In the genomic region with DNA sequence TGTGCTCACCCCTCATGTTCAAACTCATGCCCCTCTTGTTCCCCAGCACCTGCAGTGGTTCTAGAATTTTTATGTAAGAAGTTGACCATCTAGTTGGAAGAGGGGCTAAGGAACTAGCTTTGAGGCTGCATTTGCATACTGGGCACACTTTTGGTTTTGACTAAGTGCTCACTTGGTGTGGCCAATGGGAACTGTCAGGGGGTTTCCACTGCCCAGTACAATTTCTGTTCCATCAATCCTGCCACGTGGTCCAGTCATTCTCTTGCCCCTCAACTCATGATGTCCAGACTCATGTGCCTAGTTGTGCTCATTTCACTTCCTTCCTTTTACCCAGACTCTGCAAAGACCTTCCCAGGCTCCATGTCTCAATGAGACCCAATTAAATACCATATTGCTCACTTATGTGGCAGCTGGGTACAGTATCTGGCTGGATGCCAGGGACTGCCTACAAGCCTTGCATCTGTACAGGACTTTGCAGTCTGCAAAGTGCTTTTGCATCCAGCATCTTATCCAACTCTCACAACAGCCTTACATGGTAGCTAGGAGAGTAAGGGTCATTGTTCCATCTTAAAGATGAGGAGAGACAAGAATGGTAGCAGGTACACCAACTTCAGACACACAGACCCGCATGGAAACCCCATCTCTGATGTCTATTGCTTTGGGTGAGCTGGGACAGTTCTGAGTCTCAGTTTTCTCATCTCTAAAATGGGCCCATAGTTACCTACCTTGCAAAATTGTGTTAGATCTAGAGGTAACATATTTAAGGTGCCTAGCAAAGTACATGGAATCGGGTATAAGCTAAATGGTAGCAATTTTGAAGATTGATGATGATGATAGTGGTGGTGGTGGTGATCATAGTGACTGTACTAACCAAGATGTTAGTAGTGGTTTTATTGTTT, we compare ENCODE assay signal across 13 cellular contexts. TPM values are rescaled to one million over a fixed set of nuclear protein-coding genes. Genes with fewer than 3 reads are reported as not detected.
DNase-seq lines count a peak whose midpoint lies in the region; ATAC-seq, FAIRE-seq and TF ChIP-seq lines count a peak whose summit lies in the region.
"Had no signal": no experiment of that assay in that cellular context is flagged by ENCODE, and none has a peak within 500 bp of the region (broad histone marks: within the 10 kb centered on the region; RNA-seq: fewer than 3 reads in every experiment).

No MANE protein-coding gene starts in this region.

- POLR2A ChIA-PET in HepG2 (lab: Yijun Ruan, JAX), result no interaction called here

- TF ChIP-seq CTCF in HepG2 (CRISPR knock-in tag; IDR thresholded peaks at IDR 0.05) (no peak), right lobe of liver (IDR thresholded peaks at IDR 0.05) (no peak), stomach (IDR thresholded peaks at IDR 0.05) (no peak), CD14-positive monocyte (IDR thresholded peaks at IDR 0.05) (no peak)

- TF ChIP-seq EP300 in HepG2 (IDR thresholded peaks at IDR 0.05; ENCODE audit: low read depth in 2 of 2, low read length in 2 of 2) (no peak), HepG2 (CRISPR knock-in tag; IDR thresholded peaks at IDR 0.05; ENCODE audit: borderline replicate concordance) (no peak), stomach (IDR thresholded peaks at IDR 0.05) (no peak)

- H3K27ac ChIP-seq in HepG2 (ENCODE audit: extremely low read length, insufficient read depth, low read length) (no peak overlapping the region), right lobe of liver (no peak overlapping the region), stomach (no peak overlapping the region)
- H3K27ac ChIP-seq: gastroesophageal sphincter had no signal

- intact Hi-C loops in HepG2 (cut with micrococcal nuclease; ENCODE audit: unreplicated experiment) (no loop called here), right lobe of liver (cut with DNase I) (no loop called here), stomach (cut with DNase I; ENCODE audit: low total_unique reads) (no loop called here), CD14-positive monocyte (cut with micrococcal nuclease) (no loop called here)

- FAIRE-seq in HepG2 (lab: Jason Lieb, UNC), result no peak

- no peak overlapping the region for H2AFZ ChIP-seq in HepG2 (ENCODE audit: low read length)

- H3K79me2 ChIP-seq in HepG2 (ENCODE audit: insufficient read depth, low read length), result no peaks in the 10 kb centered on the region

- H3K27me3 ChIP-seq in HepG2 (ENCODE audit: control insufficient read depth in 1 of 2, insufficient read depth in 2 of 2, low read length in 2 of 2) (no peaks in the 10 kb centered on the region), right lobe of liver (no peaks in the 10 kb centered on the region), stomach (peaks cover 0 to under 1% (median 0%) of the 10 kb centered on the region in 3 donors)

- TF ChIP-seq RAD21 in HepG2 (CRISPR knock-in tag; IDR thresholded peaks at IDR 0.05), result no peak

- DNase-seq in HepG2 (ENCODE audit: low spot score), result no peak
- DNase-seq in right lobe of liver, result no peak
- DNase-seq in NCI-H2029 treated with DMSO at 0.1 percent for 48 hours (lab: John Stamatoyannopoulos, UW), result peak; percentile 4
- DNase-seq in stomach, result no peak
- no peak for DNase-seq in activated effector memory CD4-positive, alpha-beta T cell treated with anti-CD3 and anti-CD28 coated beads, Interleukin-2, amount 50 U/mL, for 16 hours
- DNase-seq in CD14-positive monocyte (ENCODE audit: low spot score), result no peak
- DNase-seq in nucleus accumbens (lab: John Stamatoyannopoulos, UW), result no peak
- DNase-seq: activated naive CD4-positive, alpha-beta T cell; AML-193; cortex of kidney had no signal

- H3K9me3 Mint-ChIP-seq in CD14-positive monocyte, result no peaks in the 10 kb centered on the region

- CTCF ChIA-PET in HepG2 (lab: Yijun Ruan, JAX; ENCODE audit: low intra/inter-chr PET ratio, low total read pairs), result no interaction called here

- no peak overlapping the region for H3K4me3 Mint-ChIP-seq in CD14-positive monocyte

- H3K4me3 ChIP-seq in HepG2 (replicated peaks in 1 of 3; ENCODE audit: insufficient read depth in 1 of 3, low read depth in 2 of 3, low read length in 3 of 3) (no peak overlapping the region), right lobe of liver (no peak overlapping the region), stomach (no peak overlapping the region)
- H3K4me3 ChIP-seq: gastroesophageal sphincter had no signal

- TF ChIP-seq POLR2A in HepG2 (IDR thresholded peaks at IDR 0.05; ENCODE audit: insufficient read depth in 1 of 2, low read depth in 2 of 2, low read length in 2 of 2) (no peak), right lobe of liver (IDR thresholded peaks at IDR 0.05) (no peak), stomach (IDR thresholded peaks at IDR 0.05) (no peak)

- H3K27me3 Mint-ChIP-seq in CD14-positive monocyte (ENCODE audit: low read depth in 3 of 3), result peaks cover 16 to 30% (median 27%) of the 10 kb centered on the region in 3 donors

- H3K36me3 ChIP-seq in HepG2 (replicated peaks in 1 of 2; ENCODE audit: control insufficient read depth in 1 of 2, insufficient read depth in 2 of 2, low read length in 2 of 2), result no peaks in the 10 kb centered on the region
- H3K36me3 ChIP-seq in right lobe of liver, result no peaks in the 10 kb centered on the region
- no peaks in the 10 kb centered on the region for H3K36me3 ChIP-seq in stomach
- H3K36me3 ChIP-seq: gastroesophageal sphincter had no signal

- no peak overlapping the region for H3K27ac Mint-ChIP-seq in CD14-positive monocyte

- H3K36me3 Mint-ChIP-seq in CD14-positive monocyte, result no peaks in the 10 kb centered on the region

- in situ Hi-C loops in HepG2 (cut with HindIII; ENCODE audit: extremely low pct_ligation_motif_present, low pct_unique_long_range_greater_than_20kb), result no loop called here

- H3K9me3 ChIP-seq in HepG2 (ENCODE audit: low read length), result no peaks in the 10 kb centered on the region
- no peaks in the 10 kb centered on the region for H3K9me3 ChIP-seq in right lobe of liver
- no peaks in the 10 kb centered on the region for H3K9me3 ChIP-seq in stomach
- H3K9me3 ChIP-seq: gastroesophageal sphincter had no signal

- H4K20me1 ChIP-seq in HepG2 (ENCODE audit: insufficient read depth, low read length), result no peaks in the 10 kb centered on the region

- no peak overlapping the region for H3K4me2 ChIP-seq in HepG2 (ENCODE audit: low read depth, low read length)

- H3K9ac ChIP-seq in HepG2 (ENCODE audit: insufficient read depth, low read depth, low read length), result no peak overlapping the region

- ATAC-seq in HepG2 (no peak), right lobe of liver (no peak), HG02798 (IDR thresholded peaks at IDR 0.05; ENCODE audit: poor library complexity, unreplicated experiment) (peak; percentile 84)
- ATAC-seq: gastroesophageal sphincter, HCT116 had no signal

- BruUV-seq in HepG2 (replicated peaks; lab: Mats Ljungman, UMichigan), result no TSS peak

- peaks cover 4% of the 10 kb centered on the region for H3K4me1 Mint-ChIP-seq in CD14-positive monocyte

- H3K4me1 ChIP-seq in HepG2 (ENCODE audit: insufficient read depth, low read length), result no peaks in the 10 kb centered on the region
- H3K4me1 ChIP-seq in right lobe of liver, result no peaks in the 10 kb centered on the region
- no peaks in the 10 kb centered on the region for H3K4me1 ChIP-seq in stomach
- H3K4me1 ChIP-seq: gastroesophageal sphincter had no signal

- 1% methylated on average over 3 of the region's 3 CpGs for WGBS in HepG2 (ENCODE audit: low lambda C conversion rate)
- WGBS in right lobe of liver (ENCODE audit: insufficient coverage, low coverage, low lambda C conversion rate, missing lambda C conversion rate), result 90% methylated on average over 1 of the region's 3 CpGs
- WGBS in stomach, 5 donors, result 77 to 84% (median 82%) methylated on average over 3 of the region's 3 CpGs

TF ChIP-seq in HepG2, 621 proteins besides CTCF, POLR2A, EP300 and RAD21 (continues in another document):
- TF ChIP-seq, protein P1, sequence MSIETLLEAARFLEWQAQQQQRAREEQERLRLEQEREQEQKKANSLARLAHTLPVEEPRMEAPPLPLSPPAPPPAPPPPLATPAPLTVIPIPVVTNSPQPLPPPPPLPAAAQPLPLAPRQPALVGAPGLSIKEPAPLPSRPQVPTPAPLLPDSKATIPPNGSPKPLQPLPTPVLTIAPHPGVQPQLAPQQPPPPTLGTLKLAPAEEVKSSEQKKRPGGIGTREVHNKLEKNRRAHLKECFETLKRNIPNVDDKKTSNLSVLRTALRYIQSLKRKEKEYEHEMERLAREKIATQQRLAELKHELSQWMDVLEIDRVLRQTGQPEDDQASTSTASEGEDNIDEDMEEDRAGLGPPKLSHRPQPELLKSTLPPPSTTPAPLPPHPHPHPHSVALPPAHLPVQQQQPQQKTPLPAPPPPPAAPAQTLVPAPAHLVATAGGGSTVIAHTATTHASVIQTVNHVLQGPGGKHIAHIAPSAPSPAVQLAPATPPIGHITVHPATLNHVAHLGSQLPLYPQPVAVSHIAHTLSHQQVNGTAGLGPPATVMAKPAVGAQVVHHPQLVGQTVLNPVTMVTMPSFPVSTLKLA (IDR thresholded peaks at IDR 0.05), result 0 out of 2 replicates have a peak, but pooled peaks have one; percentile 17

RNA-seq across cellular contexts. Expression of gene KCNMA1, which starts 30.1 kb away (rescaled TPM):
- total RNA-seq in HepG2 (2016; rRNA removed; fragmentation: Illumina TruSeq; extraction: Trizol) (0.02 TPM in 1 of 2 replicates, not detected in the other), right lobe of liver (10 to 100 TPM in 4 of 6 experiments, 1 to 10 TPM in 2; 5.7 to 48.0 (median 15.1) TPM), stomach (100 to 1,000 TPM in 2 of 5 donors, 10 to 100 TPM in 3; 41.4 to 155 (median 76.9) TPM)
- total RNA-seq in HepG2 (2016; cell fraction: cytosol; rRNA removed; fragmentation: Illumina TruSeq; extraction: Trizol; ENCODE audit: low read depth), result not detected in 2 replicates
- total RNA-seq in HepG2 (2016; cell fraction: insoluble cytoplasmic fraction; rRNA removed; fragmentation: Illumina TruSeq; extraction: Trizol), result not detected in 2 replicates
- not detected in 2 replicates for total RNA-seq in HepG2 (2016; cell fraction: membrane; rRNA removed; fragmentation: Illumina TruSeq; extraction: Trizol)
- total RNA-seq in HepG2 (2016; cell fraction: nucleus; rRNA removed; fragmentation: Illumina TruSeq; extraction: Trizol), result not detected in 2 replicates
- polyA plus RNA-seq in HepG2 (2011; rRNA removed) (not detected in 2 replicates), stomach (10 to 100 TPM in 1 of 3 donors, 1 to 10 TPM in 1, under 1 TPM in 1; 0.92 to 26.0 (median 2.8) TPM), CD14-positive monocyte (1 to 10 TPM in 1 of 2 donors, not detected in 1; 1.0 TPM)
- not detected in 2 replicates for polyA plus RNA-seq in HepG2 (2011; cell fraction: cytosol; rRNA removed)
- 0.07 TPM in 1 of 2 replicates, not detected in the other for polyA plus RNA-seq in HepG2 (2011; cell fraction: nucleus; rRNA removed)
- polyA plus RNA-seq in HepG2 (2012), result not detected in 2 replicates
- not detected in 2 replicates for polyA plus RNA-seq in HepG2 (2016; cell fraction: cytosol; fragmentation: Illumina TruSeq; extraction: Trizol; ENCODE audit: low read depth)
- not detected in 2 replicates for polyA plus RNA-seq in HepG2 (2016; cell fraction: insoluble cytoplasmic fraction; fragmentation: Illumina TruSeq; extraction: Trizol; ENCODE audit: low read depth)
- polyA plus RNA-seq in HepG2 (2016; cell fraction: membrane; fragmentation: Illumina TruSeq; extraction: Trizol; ENCODE audit: low read depth), result not detected in 2 replicates
- polyA plus RNA-seq in HepG2 (2016; cell fraction: nucleus; fragmentation: Illumina TruSeq; extraction: Trizol; ENCODE audit: insufficient read depth, low read depth), result not detected in 2 replicates
- polyA minus RNA-seq in HepG2 (2011; rRNA and poly(A)+ RNA removed; ENCODE audit: low replicate concordance), result 0.28 TPM in 1 of 2 replicates, not detected in the other
- not detected in 2 replicates for polyA minus RNA-seq in HepG2 (2011; cell fraction: cytosol; rRNA and poly(A)+ RNA removed)
- polyA minus RNA-seq in HepG2 (2011; cell fraction: nucleus; rRNA and poly(A)+ RNA removed), result not detected in 2 replicates

Comparison
In these comparisons a context has a peak if more than half of its experiments do, and no peak if none do; other contexts are left out.
1. RNA of gene KCNMA1, which starts 30.1 kb away (total RNA-seq): 41.4 to 155 TPM in stomach and 5.7 to 48.0 TPM in right lobe of liver; 0.02 TPM in HepG2; every median in the first group is over 4 times any median in the second.